Comparison of ENCODE assay signal across 23 cellular contexts in the genomic region with DNA sequence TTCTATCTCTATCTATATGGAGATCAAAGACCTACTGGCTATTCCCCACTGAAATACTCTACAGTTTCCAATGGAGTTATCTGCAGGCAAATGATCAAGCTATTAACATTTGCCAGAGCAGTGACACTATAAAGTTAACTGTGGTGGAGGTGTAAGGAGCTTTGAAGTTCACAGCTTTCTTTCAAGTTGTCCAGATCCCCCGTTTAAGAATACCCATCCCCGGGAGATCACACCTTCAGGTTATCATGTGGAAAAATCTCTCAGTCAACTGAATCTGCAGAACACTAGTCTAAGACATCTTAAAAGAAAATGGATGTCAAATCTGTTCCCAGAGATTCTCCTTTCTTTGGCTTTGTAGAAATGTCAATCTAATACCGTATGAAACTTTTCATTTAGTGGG.
A peak's percentile ranks its signal among the peaks of the same experiment; 100 is the strongest.
DNase-seq lines count a peak whose midpoint lies in the region; ATAC-seq, FAIRE-seq and TF ChIP-seq lines count a peak whose summit lies in the region.
"Had no signal": no experiment of that assay in that cellular context is flagged by ENCODE, and none has a peak within 500 bp of the region (broad histone marks: within the 10 kb centered on the region; RNA-seq: fewer than 3 reads in every experiment).

No MANE protein-coding gene starts in this region.

- H3K36me3 ChIP-seq in DND-41 (ENCODE audit: insufficient read depth, low read length) (no peaks in the 10 kb centered on the region), astrocyte (ENCODE audit: insufficient read depth, low read length) (no peaks in the 10 kb centered on the region), WERI-Rb-1 (no peaks in the 10 kb centered on the region)
- H3K36me3 ChIP-seq: BLaER1 treated with 17β-estradiol and CSF1 and Interleukin-3, amounts not matched to agents 10 nM and 100 nM had no signal

- H3K9ac ChIP-seq in DND-41 (ENCODE audit: low read depth, low read length): no peak overlapping the region
- H3K9ac ChIP-seq in astrocyte (ENCODE audit: low read length): no peak overlapping the region
- H3K9ac ChIP-seq: BLaER1 treated with 17β-estradiol and CSF1 and Interleukin-3, amounts not matched to agents 10 nM and 100 nM had no signal

- H3K4me3 ChIP-seq in DND-41 (ENCODE audit: low read depth in 1 of 2, low read length in 2 of 2) (no peak overlapping the region), astrocyte (ENCODE audit: insufficient read depth, low read depth, low read length) (no peak overlapping the region), WERI-Rb-1 (ENCODE audit: low read depth, low read length) (no peak overlapping the region)
- H3K4me3 ChIP-seq: BLaER1 treated with 17β-estradiol and CSF1 and Interleukin-3, amounts not matched to agents 10 nM and 100 nM; GM12878 had no signal

- H3K27me3 Mint-ChIP-seq in astrocyte (ENCODE audit: low read depth, unreplicated experiment): no peaks in the 10 kb centered on the region
- H3K27me3 Mint-ChIP-seq in nephron (ENCODE audit: low read depth): no peaks in the 10 kb centered on the region
- H3K27me3 Mint-ChIP-seq: B cell; CD4-positive, alpha-beta T cell had no signal

- H3K27ac ChIP-seq in DND-41 (ENCODE audit: low read length): no peak overlapping the region
- no peak overlapping the region for H3K27ac ChIP-seq in astrocyte (ENCODE audit: low read depth, low read length)
- no peak overlapping the region for H3K27ac ChIP-seq in WERI-Rb-1
- H3K27ac ChIP-seq: BLaER1 treated with 17β-estradiol and CSF1 and Interleukin-3, amounts not matched to agents 10 nM and 100 nM; C4-2B had no signal

- H3K4me3 Mint-ChIP-seq in astrocyte (ENCODE audit: unreplicated experiment) (no peak overlapping the region), nephron (no peak overlapping the region)
- H3K4me3 Mint-ChIP-seq: B cell; CD4-positive, alpha-beta T cell; CD8-positive, alpha-beta T cell had no signal

- H2AFZ ChIP-seq in DND-41 (ENCODE audit: low read depth, low read length): no peak overlapping the region
- H2AFZ ChIP-seq in astrocyte (ENCODE audit: low read depth, low read length): no peak overlapping the region

- no peak overlapping the region for H3K27ac Mint-ChIP-seq in astrocyte (ENCODE audit: unreplicated experiment)
- peak overlapping the region in 2 of 3 experiments; percentile 33 to 48 for H3K27ac Mint-ChIP-seq in nephron
- H3K27ac Mint-ChIP-seq: B cell; CD4-positive, alpha-beta T cell; CD8-positive, alpha-beta T cell had no signal

- no peak overlapping the region for H3K4me2 ChIP-seq in DND-41 (ENCODE audit: insufficient read depth, low read length)
- H3K4me2 ChIP-seq in astrocyte (ENCODE audit: low read length): no peak overlapping the region
- H3K4me2 ChIP-seq: BLaER1 treated with 17β-estradiol and CSF1 and Interleukin-3, amounts not matched to agents 10 nM and 100 nM had no signal

- H4K20me1 ChIP-seq in DND-41 (ENCODE audit: insufficient read depth, low read length): no peaks in the 10 kb centered on the region
- no peaks in the 10 kb centered on the region for H4K20me1 ChIP-seq in astrocyte (ENCODE audit: insufficient read depth, low read length)
- H4K20me1 ChIP-seq: BLaER1 treated with 17β-estradiol and CSF1 and Interleukin-3, amounts not matched to agents 10 nM and 100 nM had no signal

- H3K9me3 ChIP-seq in DND-41 (ENCODE audit: insufficient read depth, low read length, severe bottlenecking) (no peaks in the 10 kb centered on the region), astrocyte (ENCODE audit: insufficient read depth, low read depth, low read length) (no peaks in the 10 kb centered on the region), WERI-Rb-1 (ENCODE audit: severe bottlenecking) (no peaks in the 10 kb centered on the region)
- H3K9me3 ChIP-seq: BLaER1 treated with 17β-estradiol and CSF1 and Interleukin-3, amounts not matched to agents 10 nM and 100 nM; Caco-2 had no signal

- no peaks in the 10 kb centered on the region for H3K27me3 ChIP-seq in DND-41 (ENCODE audit: insufficient read depth, low read length, poor library complexity)
- H3K27me3 ChIP-seq in astrocyte (ENCODE audit: insufficient read depth, low read length): no peaks in the 10 kb centered on the region
- H3K27me3 ChIP-seq in WERI-Rb-1 (ENCODE audit: insufficient read depth, low read depth, severe bottlenecking): peaks cover 51% of the 10 kb centered on the region

- H3K4me1 ChIP-seq in DND-41 (ENCODE audit: insufficient read depth, low read length): peaks cover 12% of the 10 kb centered on the region
- H3K4me1 ChIP-seq in astrocyte (ENCODE audit: insufficient read depth, low read length): no peaks in the 10 kb centered on the region
- H3K4me1 ChIP-seq: BLaER1 treated with 17β-estradiol and CSF1 and Interleukin-3, amounts not matched to agents 10 nM and 100 nM had no signal

- H3K9me3 Mint-ChIP-seq in astrocyte (ENCODE audit: unreplicated experiment) (no peaks in the 10 kb centered on the region), nephron (no peaks in the 10 kb centered on the region)
- H3K9me3 Mint-ChIP-seq: CD4-positive, alpha-beta T cell; CD8-positive, alpha-beta T cell had no signal

- ATAC-seq in DND-41 (ENCODE audit: insufficient read depth, low read depth): peak; percentile 76
- no peak for ATAC-seq in GM19328 (IDR thresholded peaks at IDR 0.05; ENCODE audit: unreplicated experiment)
- ATAC-seq: CD8-positive, alpha-beta T cell; GM12878 had no signal

- H3K36me3 Mint-ChIP-seq in astrocyte (ENCODE audit: low read depth, unreplicated experiment) (no peaks in the 10 kb centered on the region), nephron (ENCODE audit: low read depth) (peaks cover 23% of the 10 kb centered on the region)
- H3K36me3 Mint-ChIP-seq: CD8-positive, alpha-beta T cell had no signal

- peak; percentile 32 for FAIRE-seq in astrocyte (lab: Jason Lieb, UNC)
- FAIRE-seq: A204.1, D721Med, GM12878, GM12892, GM18507 had no signal

- H3K4me1 Mint-ChIP-seq in astrocyte (ENCODE audit: low read depth, unreplicated experiment) (no peaks in the 10 kb centered on the region), nephron (peaks cover 55% of the 10 kb centered on the region)
- H3K4me1 Mint-ChIP-seq: B cell had no signal

- TF ChIP-seq CTCF in DND-41 (IDR thresholded peaks at IDR 0.05; ENCODE audit: borderline replicate concordance, extremely low read depth, low read length, poor library complexity, severe bottlenecking): no peak
- TF ChIP-seq CTCF in astrocyte (IDR thresholded peaks at IDR 0.05; ENCODE audit: insufficient read depth, low read depth, low read length): no peak
- no peak for TF ChIP-seq CTCF in nephron (IDR thresholded peaks at IDR 0.05; ENCODE audit: unreplicated experiment in 3 of 3)
- no peak for TF ChIP-seq CTCF in WERI-Rb-1 (IDR thresholded peaks at IDR 0.05; ENCODE audit: low read depth, low read length)

- H3K79me2 ChIP-seq in DND-41 (ENCODE audit: insufficient read depth, low read length) (no peaks in the 10 kb centered on the region), astrocyte (ENCODE audit: insufficient read depth, low read length) (no peaks in the 10 kb centered on the region)

- DNase-seq in DND-41: peak; percentile 20
- DNase-seq in astrocyte (ENCODE audit: low read depth): no peak
- DNase-seq in WERI-Rb-1: no peak
- DNase-seq in stimulated activated CD4-positive, alpha-beta T cell treated with anti-CD3 and anti-CD28 coated beads, Interleukin-4, amount 100 ng/mL, for 1 hour: no peak
- DNase-seq: 8988T; AML-193; Caco-2; Calu3; CD4-positive, alpha-beta T cell; CD8-positive, alpha-beta T cell; DMS79 treated with DMSO at 0.1 percent for 48 hours; EL; GDM1 had no signal
